ENCODE assay signal across 13 cellular contexts in genomic region chr16:19008245-19008644, GRCh38. TPM values are rescaled to one million over a fixed set of nuclear protein-coding genes. Genes with fewer than 3 reads are reported as not detected.
DNase-seq lines count a peak whose midpoint lies in the region; ATAC-seq, FAIRE-seq and TF ChIP-seq lines count a peak whose summit lies in the region.
"Had no signal": no experiment of that assay in that cellular context is flagged by ENCODE, and none has a peak within 500 bp of the region (broad histone marks: within the 10 kb centered on the region; RNA-seq: fewer than 3 reads in every experiment).

No MANE protein-coding gene starts in this region.

- H2AFZ ChIP-seq in neural progenitor cell (replicated peaks), result no peak overlapping the region

- TF ChIP-seq CTCF in neural progenitor cell (IDR thresholded peaks at IDR 0.05), result no peak

- no peak overlapping the region for H3K4me2 ChIP-seq in neural progenitor cell

- H3K79me2 ChIP-seq in neural progenitor cell (ENCODE audit: low read depth), result no peaks in the 10 kb centered on the region

- peaks cover 18% of the 10 kb centered on the region for H3K36me3 Mint-ChIP-seq in neural progenitor cell
- H3K36me3 Mint-ChIP-seq: naive thymus-derived CD8-positive, alpha-beta T cell had no signal

- peaks cover 34% of the 10 kb centered on the region for H3F3A ChIP-seq in neural progenitor cell (ENCODE audit: low read depth)

- no peaks in the 10 kb centered on the region for H3K36me3 ChIP-seq in neural progenitor cell

- peak; percentile 28 for FAIRE-seq in RCC 7860 (lab: Jason Lieb, UNC)

- H3K9me3 ChIP-seq in neural progenitor cell (ENCODE audit: low read depth), result no peaks in the 10 kb centered on the region

- no peak overlapping the region for H3K27ac Mint-ChIP-seq in neural progenitor cell

- ATAC-seq in GM19324 (IDR thresholded peaks at IDR 0.05; ENCODE audit: low FRiP score, unreplicated experiment), result no peak
- no peak for ATAC-seq in stimulated activated naive CD8-positive, alpha-beta T cell treated with anti-CD3 and anti-CD28 coated beads, Interleukin-15, Interleukin-2, amounts not matched to agents 100 U/mL and 50 U/mL, for 24 hours
- ATAC-seq: heart left ventricle; naive thymus-derived CD8-positive, alpha-beta T cell had no signal

- H3K4me3 Mint-ChIP-seq in neural progenitor cell, result no peak overlapping the region
- H3K4me3 Mint-ChIP-seq: brain; naive thymus-derived CD8-positive, alpha-beta T cell had no signal

- peak overlapping the region; percentile 69 for H3K27ac ChIP-seq in cingulate gyrus (ENCODE audit: low read depth, low read length)
- peak overlapping the region; percentile 46 for H3K27ac ChIP-seq in neural progenitor cell
- H3K27ac ChIP-seq: heart left ventricle, stomach had no signal

- no peaks in the 10 kb centered on the region for H3K27me3 ChIP-seq in neural progenitor cell
- H3K27me3 ChIP-seq: heart left ventricle, stomach had no signal

- H3K9ac ChIP-seq in neural progenitor cell, result no peak overlapping the region

- no peaks in the 10 kb centered on the region for H4K20me1 ChIP-seq in neural progenitor cell (ENCODE audit: low read depth)

- peaks cover 20% of the 10 kb centered on the region for H3K4me1 Mint-ChIP-seq in neural progenitor cell
- H3K4me1 Mint-ChIP-seq: naive thymus-derived CD8-positive, alpha-beta T cell had no signal

- no peak overlapping the region for H3K4me3 ChIP-seq in neural progenitor cell
- H3K4me3 ChIP-seq: heart left ventricle, stomach had no signal

- H3K9me3 Mint-ChIP-seq in neural progenitor cell, result peaks cover 9% of the 10 kb centered on the region

- H3K4me1 ChIP-seq in neural progenitor cell, result peaks cover 24% of the 10 kb centered on the region
- H3K4me1 ChIP-seq: stomach had no signal

- peak; percentile 55 for DNase-seq in GM03348 (ENCODE audit: low spot score)
- peak; percentile 76 for DNase-seq in RCC 7860 (ENCODE audit: low spot score)
- peak; percentile 25 for DNase-seq in neural progenitor cell (ENCODE audit: low spot score)
- DNase-seq in putamen (ENCODE audit: low spot score), result no peak
- no peak for DNase-seq in stimulated activated naive CD8-positive, alpha-beta T cell treated with anti-CD3 and anti-CD28 coated beads, Interleukin-15, Interleukin-2, amounts not matched to agents 100 U/mL and 50 U/mL, for 24 hours
- DNase-seq in NCI-H187 (lab: John Stamatoyannopoulos, UW), result no peak
- DNase-seq: heart left ventricle; naive thymus-derived CD8-positive, alpha-beta T cell; NCI-H2227 treated with DMSO at 0.1 percent for 48 hours; stomach had no signal

- no peaks in the 10 kb centered on the region for H3K27me3 Mint-ChIP-seq in neural progenitor cell (ENCODE audit: insufficient read depth, low read depth)
- H3K27me3 Mint-ChIP-seq: brain had no signal

RNA-seq across cellular contexts. Expression of gene TMC7, which starts 24.5 kb away (rescaled TPM):
- total RNA-seq in neural progenitor cell (ENCODE audit: low replicate concordance), result 6.0 and 8.2 TPM in 2 replicates
- total RNA-seq: naive thymus-derived CD8-positive, alpha-beta T cell had no signal

RNA-seq across cellular contexts. Expression of gene COQ7, which starts 59.2 kb away (rescaled TPM):
- 11.8 and 22.9 TPM in 2 replicates for total RNA-seq in neural progenitor cell (ENCODE audit: low replicate concordance)

Comparison
In these comparisons a context has a peak if more than half of its experiments do, and no peak if none do; other contexts are left out.
1. DNase-seq: peak in GM03348 (single experiment), RCC 7860 (single experiment) and neural progenitor cell (single experiment); none in putamen (single experiment), stimulated activated naive CD8-positive, alpha-beta T cell treated with anti-CD3 and anti-CD28 coated beads, Interleukin-15, Interleukin-2, amounts not matched to agents 100 U/mL and 50 U/mL, for 24 hours (single experiment) and NCI-H187 (0 of 2).